ENCODE assay signal across 15 cellular contexts in genomic region chr9:9100070-9100469, GRCh38.
DNase-seq lines count a peak whose midpoint lies in the region; ATAC-seq lines count a peak whose summit lies in the region.
"Had no signal": no experiment of that assay in that cellular context is flagged by ENCODE, and none has a peak within 500 bp of the region (broad histone marks: within the 10 kb centered on the region; RNA-seq: fewer than 3 reads in every experiment).

No MANE protein-coding gene starts in this region.

- no peak for ATAC-seq in HG02610 (IDR thresholded peaks at IDR 0.05; ENCODE audit: unreplicated experiment)
- no peak for ATAC-seq in stimulated activated memory B cell treated with anti-CD40 and anti-IgM and Interleukin-4, amounts not matched to agents 10 μg/mL and 1 μg/mL and 100 μg/mL, for 72 hours

- no peak overlapping the region for H3K4me3 Mint-ChIP-seq in stimulated activated memory B cell treated with anti-CD40 and anti-IgM and Interleukin-4, amounts not matched to agents 10 μg/mL and 1 μg/mL and 100 μg/mL, for 72 hours
- H3K4me3 Mint-ChIP-seq: CD4-positive, alpha-beta T cell; H9 had no signal

- H3K27ac Mint-ChIP-seq in stimulated activated memory B cell treated with anti-CD40 and anti-IgM and Interleukin-4, amounts not matched to agents 10 μg/mL and 1 μg/mL and 100 μg/mL, for 72 hours = no peak overlapping the region
- H3K27ac Mint-ChIP-seq: CD4-positive, alpha-beta T cell; H9 had no signal

- no peaks in the 10 kb centered on the region for H3K4me1 Mint-ChIP-seq in stimulated activated memory B cell treated with anti-CD40 and anti-IgM and Interleukin-4, amounts not matched to agents 10 μg/mL and 1 μg/mL and 100 μg/mL, for 72 hours

- H3K9me3 Mint-ChIP-seq in stimulated activated memory B cell treated with anti-CD40 and anti-IgM and Interleukin-4, amounts not matched to agents 10 μg/mL and 1 μg/mL and 100 μg/mL, for 72 hours = peaks cover 3% of the 10 kb centered on the region
- H3K9me3 Mint-ChIP-seq: CD4-positive, alpha-beta T cell; H9 had no signal

- no peaks in the 10 kb centered on the region for H3K27me3 Mint-ChIP-seq in stimulated activated memory B cell treated with anti-CD40 and anti-IgM and Interleukin-4, amounts not matched to agents 10 μg/mL and 1 μg/mL and 100 μg/mL, for 72 hours
- H3K27me3 Mint-ChIP-seq: CD4-positive, alpha-beta T cell had no signal

- peak; percentile 29 for DNase-seq in Ammon's horn (ENCODE audit: low spot score)
- peak; percentile 51 for DNase-seq in NCI-H1694 (lab: John Stamatoyannopoulos, UW)
- peak; percentile 99 for DNase-seq in NCI-H446 treated with DMSO at 0.1 percent for 48 hours (lab: John Stamatoyannopoulos, UW)
- peak; percentile 24 for DNase-seq in middle frontal gyrus (ENCODE audit: extremely low spot score, low spot score)
- DNase-seq in stimulated activated CD8-positive, alpha-beta memory T cell treated with anti-CD3 and anti-CD28 coated beads, Interleukin-4, amount 100 ng/mL, for 48 hours = no peak
- no peak for DNase-seq in DMS79 treated with DMSO at 0.1 percent for 48 hours (lab: John Stamatoyannopoulos, UW)
- DNase-seq: 8988T; AML-193; Calu3; CD4-positive, alpha-beta T cell; DMS 273 treated with DMSO at 0.1 percent for 48 hours; GOT3; H9 had no signal

- no peaks in the 10 kb centered on the region for H3K36me3 Mint-ChIP-seq in stimulated activated memory B cell treated with anti-CD40 and anti-IgM and Interleukin-4, amounts not matched to agents 10 μg/mL and 1 μg/mL and 100 μg/mL, for 72 hours

Comparison
In these comparisons a context has a peak if more than half of its experiments do, and no peak if none do; other contexts are left out.
1. DNase-seq: peak in Ammon's horn (single experiment), NCI-H1694 (single experiment), NCI-H446 treated with DMSO at 0.1 percent for 48 hours (single experiment) and middle frontal gyrus (single experiment); none in stimulated activated CD8-positive, alpha-beta memory T cell treated with anti-CD3 and anti-CD28 coated beads, Interleukin-4, amount 100 ng/mL, for 48 hours (single experiment) and DMS79 treated with DMSO at 0.1 percent for 48 hours (single experiment).